Comparison of ENCODE assay signal across 9 cellular contexts in the genomic region with DNA sequence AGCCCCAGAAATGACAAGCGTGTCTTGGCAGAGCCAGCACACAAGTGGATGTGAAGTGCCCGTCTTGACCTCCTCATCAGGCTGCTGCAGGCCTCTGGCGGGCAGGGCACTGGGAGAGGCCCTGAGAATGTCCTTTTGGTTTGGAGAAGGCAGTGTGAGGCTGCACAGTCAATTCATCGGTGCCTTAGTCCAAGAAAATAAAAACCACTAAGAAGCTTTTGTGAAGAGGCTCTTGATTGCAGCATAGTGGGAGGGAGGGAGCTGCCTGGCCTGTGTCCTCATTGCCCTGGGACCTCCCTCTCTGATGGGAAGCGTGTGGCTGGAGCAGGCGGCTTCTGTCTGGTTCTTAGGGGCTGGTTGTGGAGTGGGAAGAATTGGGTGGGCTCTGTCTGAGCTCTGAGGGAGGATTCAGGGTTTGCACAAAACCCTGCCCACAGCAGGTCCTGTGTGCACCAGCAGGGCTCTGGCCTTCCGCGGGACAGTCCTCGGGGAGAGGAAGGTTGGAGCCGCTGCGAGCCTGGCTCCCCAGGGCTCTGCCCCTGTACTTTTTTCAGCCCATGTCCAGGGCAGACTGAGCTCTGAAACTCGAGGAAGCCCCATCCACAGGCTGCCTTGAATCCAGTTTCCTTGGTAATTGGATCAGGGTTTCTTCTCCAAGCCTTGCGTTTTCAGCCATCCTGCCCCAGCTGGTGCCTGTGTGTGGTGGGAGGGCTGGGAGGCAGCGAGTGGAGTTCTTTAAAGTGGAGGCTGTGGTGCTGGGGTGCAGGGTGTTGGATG. TPM values are rescaled to one million over a fixed set of nuclear protein-coding genes. Genes with fewer than 3 reads are reported as not detected.
DNase-seq lines count a peak whose midpoint lies in the region; ATAC-seq and TF ChIP-seq lines count a peak whose summit lies in the region.
"Had no signal": no experiment of that assay in that cellular context is flagged by ENCODE, and none has a peak within 500 bp of the region (broad histone marks: within the 10 kb centered on the region; RNA-seq: fewer than 3 reads in every experiment).

No MANE protein-coding gene starts in this region.

- no peaks in the 10 kb centered on the region for H3K9me3 Mint-ChIP-seq in MCF 10A (ENCODE audit: unreplicated experiment)
- H3K9me3 Mint-ChIP-seq in activated T-helper 2 cell treated with anti-CD3 and anti-CD28 coated beads, Interferon-gamma antibody, Interleukin-2, Interleukin-4, amounts not matched to agents 10 μg/mL and 5 μg/mL and 100 μg/mL, durations not matched to agents 14 hours and 24 hours and 36 hours = no peaks in the 10 kb centered on the region
- H3K9me3 Mint-ChIP-seq: activated naive CD8-positive, alpha-beta T cell treated with anti-CD3 and anti-CD28 coated beads, Interleukin-2, amount 10 ng/mL, durations not matched to agents 7 days and 5 days had no signal

- TF ChIP-seq CTCF in MCF 10A (IDR thresholded peaks at IDR 0.05; ENCODE audit: unreplicated experiment) (no peak), thoracic aorta (IDR thresholded peaks at IDR 0.05) (peak; percentile 21)

- POLR2A ChIA-PET in MCF 10A (lab: Yijun Ruan, JAX) = interaction anchor here (0.6 to 4.8 kb wide), 24 partner anchors 9 to 811 kb away, joined by 3 to 55 read pairs (median 5); a partner anchor contains a TSS

- peak; percentile 27 for ATAC-seq in left lobe of liver
- ATAC-seq in thoracic aorta (ENCODE audit: insufficient number of reproducible peaks, low FRiP score, low read depth) = no peak
- ATAC-seq in HG03159 (IDR thresholded peaks at IDR 0.05; ENCODE audit: unreplicated experiment) = no peak

- no peaks in the 10 kb centered on the region for H3K36me3 Mint-ChIP-seq in MCF 10A (ENCODE audit: insufficient read depth, unreplicated experiment)
- no peaks in the 10 kb centered on the region for H3K36me3 Mint-ChIP-seq in activated T-helper 2 cell treated with anti-CD3 and anti-CD28 coated beads, Interferon-gamma antibody, Interleukin-2, Interleukin-4, amounts not matched to agents 10 μg/mL and 5 μg/mL and 100 μg/mL, durations not matched to agents 14 hours and 24 hours and 36 hours (ENCODE audit: low read depth)
- H3K36me3 Mint-ChIP-seq: activated naive CD8-positive, alpha-beta T cell treated with anti-CD3 and anti-CD28 coated beads, Interleukin-2, amount 10 ng/mL, durations not matched to agents 7 days and 5 days had no signal

- H3K4me3 ChIP-seq in HUES6 (ENCODE audit: low read depth, low read length) (no peak overlapping the region; the same call in 1 of the 2 replicates), thoracic aorta (peak overlapping the region; percentile 51)

- H3K27ac ChIP-seq in HUES6 (ENCODE audit: low read depth, low read length) (peak overlapping the region; percentile 69; the same call in 1 of the 2 replicates), thoracic aorta (peak overlapping the region; percentile 99 to 100)

- no peaks in the 10 kb centered on the region for H3K36me3 ChIP-seq in HUES6 (ENCODE audit: control insufficient read depth, insufficient read depth, low read length)
- no peaks in the 10 kb centered on the region for H3K36me3 ChIP-seq in thoracic aorta

- H3K4me1 ChIP-seq in HUES6 (ENCODE audit: control insufficient read depth, insufficient read depth, low read length) = peaks cover 55% of the 10 kb centered on the region
- H3K4me1 ChIP-seq in thoracic aorta (ENCODE audit: control insufficient read depth in 1 of 2, low read depth in 2 of 2) = peaks cover 71 to 88% of the 10 kb centered on the region in 2 donors

- CTCF ChIA-PET in MCF 10A (lab: Yijun Ruan, JAX) = interaction anchor here (0.5 to 7.8 kb wide), 8 partner anchors 9 to 196 kb away, joined by 3 to 88 read pairs (median 4); no protein-coding TSS in a partner anchor

- H3K27ac Mint-ChIP-seq in MCF 10A (ENCODE audit: low read depth, unreplicated experiment) = peak overlapping the region; percentile 76
- H3K27ac Mint-ChIP-seq in activated T-helper 2 cell treated with anti-CD3 and anti-CD28 coated beads, Interferon-gamma antibody, Interleukin-2, Interleukin-4, amounts not matched to agents 10 μg/mL and 5 μg/mL and 100 μg/mL, durations not matched to agents 14 hours and 24 hours and 36 hours = no peak overlapping the region
- H3K27ac Mint-ChIP-seq: activated naive CD8-positive, alpha-beta T cell treated with anti-CD3 and anti-CD28 coated beads, Interleukin-2, amount 10 ng/mL, durations not matched to agents 7 days and 5 days had no signal

- BruUV-seq in MCF 10A (replicated peaks; lab: Mats Ljungman, UMichigan) = TSS peak; percentile 58

- peak; percentile 94 for DNase-seq in MCF 10A (ENCODE audit: unreplicated experiment)
- no peak for DNase-seq in left lobe of liver (ENCODE audit: low spot score)
- no peak for DNase-seq in thoracic aorta (ENCODE audit: low spot score)
- no peak for DNase-seq in NAMALWA (ENCODE audit: low spot score)
- no peak for DNase-seq in HPDE6-E6E7 (ENCODE audit: extremely low spot score)
- no peak for DNase-seq in activated T-helper 2 cell treated with anti-CD3 and anti-CD28 coated beads, Interferon-gamma antibody, Interleukin-2, Interleukin-4, amounts not matched to agents 10 μg/mL and 5 μg/mL and 100 μg/mL, durations not matched to agents 14 hours and 24 hours and 36 hours (ENCODE audit: low spot score)
- DNase-seq: activated naive CD8-positive, alpha-beta T cell treated with anti-CD3 and anti-CD28 coated beads, Interleukin-2, amount 10 ng/mL, durations not matched to agents 7 days and 5 days had no signal

- peak overlapping the region; percentile 78 for H3K4me3 Mint-ChIP-seq in MCF 10A (ENCODE audit: unreplicated experiment)
- no peak overlapping the region for H3K4me3 Mint-ChIP-seq in activated T-helper 2 cell treated with anti-CD3 and anti-CD28 coated beads, Interferon-gamma antibody, Interleukin-2, Interleukin-4, amounts not matched to agents 10 μg/mL and 5 μg/mL and 100 μg/mL, durations not matched to agents 14 hours and 24 hours and 36 hours (ENCODE audit: low read depth)
- H3K4me3 Mint-ChIP-seq: activated naive CD8-positive, alpha-beta T cell treated with anti-CD3 and anti-CD28 coated beads, Interleukin-2, amount 10 ng/mL, durations not matched to agents 7 days and 5 days had no signal

- H3K9me3 ChIP-seq in HUES6 (ENCODE audit: control insufficient read depth, insufficient read depth, low read depth, low read length) (no peaks in the 10 kb centered on the region), thoracic aorta (no peaks in the 10 kb centered on the region)

- H3K27me3 ChIP-seq in HUES6 (ENCODE audit: control insufficient read depth, insufficient read depth, low read length) (no peaks in the 10 kb centered on the region), thoracic aorta (replicated peaks; ENCODE audit: insufficient read depth) (no peaks in the 10 kb centered on the region)

- intact Hi-C loops in MCF 10A (cut with micrococcal nuclease) = loop anchor here (2.0 to 10.0 kb wide), 2 partner anchors 116 to 252 kb away; a partner anchor contains a TSS
- intact Hi-C loops in activated T-helper 2 cell treated with anti-CD3 and anti-CD28 coated beads, Interferon-gamma antibody, Interleukin-2, Interleukin-4, amounts not matched to agents 10 μg/mL and 5 μg/mL and 100 μg/mL, durations not matched to agents 14 hours and 24 hours and 36 hours (cut with micrococcal nuclease) = no loop called here

- peaks cover 46% of the 10 kb centered on the region for H3K4me1 Mint-ChIP-seq in MCF 10A (ENCODE audit: insufficient read depth, unreplicated experiment)
- H3K4me1 Mint-ChIP-seq in activated T-helper 2 cell treated with anti-CD3 and anti-CD28 coated beads, Interferon-gamma antibody, Interleukin-2, Interleukin-4, amounts not matched to agents 10 μg/mL and 5 μg/mL and 100 μg/mL, durations not matched to agents 14 hours and 24 hours and 36 hours (ENCODE audit: low read depth) = peaks cover 43% of the 10 kb centered on the region

- H3K9ac ChIP-seq in HUES6 (ENCODE audit: low read length) = peak overlapping the region; percentile 50

- no peaks in the 10 kb centered on the region for H3K27me3 Mint-ChIP-seq in MCF 10A (ENCODE audit: insufficient read depth, unreplicated experiment)
- H3K27me3 Mint-ChIP-seq in activated T-helper 2 cell treated with anti-CD3 and anti-CD28 coated beads, Interferon-gamma antibody, Interleukin-2, Interleukin-4, amounts not matched to agents 10 μg/mL and 5 μg/mL and 100 μg/mL, durations not matched to agents 14 hours and 24 hours and 36 hours (ENCODE audit: low read depth) = peaks cover 6% of the 10 kb centered on the region
- H3K27me3 Mint-ChIP-seq: activated naive CD8-positive, alpha-beta T cell treated with anti-CD3 and anti-CD28 coated beads, Interleukin-2, amount 10 ng/mL, durations not matched to agents 7 days and 5 days had no signal

RNA-seq across cellular contexts. Expression of a gene that starts 1.1 kb away (rescaled TPM):
- total RNA-seq in MCF 10A (2022) (4.4 and 6.0 TPM in 2 replicates), left lobe of liver (0.96 TPM), thoracic aorta (10 to 100 TPM; 20.4 to 23.6 TPM)
- not detected in 2 replicates for total RNA-seq in activated T-helper 2 cell treated with anti-CD3 and anti-CD28 coated beads, Interferon-gamma antibody, Interleukin-2, Interleukin-4, amounts not matched to agents 10 μg/mL and 5 μg/mL and 100 μg/mL, durations not matched to agents 14 hours and 24 hours and 36 hours
- total RNA-seq: activated naive CD8-positive, alpha-beta T cell treated with anti-CD3 and anti-CD28 coated beads, Interleukin-2, amount 10 ng/mL, durations not matched to agents 7 days and 5 days had no signal

RNA-seq across cellular contexts. Expression of a gene that starts 2.2 kb away (rescaled TPM):
- total RNA-seq in MCF 10A (2022) (0.27 and 0.72 TPM in 2 replicates), left lobe of liver (1.1 TPM), thoracic aorta (1 to 10 TPM; 3.2 to 4.9 TPM)
- not detected in 2 replicates for total RNA-seq in activated T-helper 2 cell treated with anti-CD3 and anti-CD28 coated beads, Interferon-gamma antibody, Interleukin-2, Interleukin-4, amounts not matched to agents 10 μg/mL and 5 μg/mL and 100 μg/mL, durations not matched to agents 14 hours and 24 hours and 36 hours
- total RNA-seq: activated naive CD8-positive, alpha-beta T cell treated with anti-CD3 and anti-CD28 coated beads, Interleukin-2, amount 10 ng/mL, durations not matched to agents 7 days and 5 days had no signal

RNA-seq across cellular contexts. Expression of a gene that starts 36.9 kb away (rescaled TPM):
- total RNA-seq in MCF 10A (2022) (not detected in 2 replicates), left lobe of liver (not detected), thoracic aorta (not detected)
- not detected in 2 replicates for total RNA-seq in activated T-helper 2 cell treated with anti-CD3 and anti-CD28 coated beads, Interferon-gamma antibody, Interleukin-2, Interleukin-4, amounts not matched to agents 10 μg/mL and 5 μg/mL and 100 μg/mL, durations not matched to agents 14 hours and 24 hours and 36 hours
- total RNA-seq: activated naive CD8-positive, alpha-beta T cell treated with anti-CD3 and anti-CD28 coated beads, Interleukin-2, amount 10 ng/mL, durations not matched to agents 7 days and 5 days had no signal

RNA-seq across cellular contexts. Expression of a gene that starts 50.8 kb away (rescaled TPM):
- total RNA-seq in MCF 10A (2022) (not detected in 2 replicates), left lobe of liver (not detected), thoracic aorta (not detected)
- not detected in 2 replicates for total RNA-seq in activated T-helper 2 cell treated with anti-CD3 and anti-CD28 coated beads, Interferon-gamma antibody, Interleukin-2, Interleukin-4, amounts not matched to agents 10 μg/mL and 5 μg/mL and 100 μg/mL, durations not matched to agents 14 hours and 24 hours and 36 hours
- total RNA-seq: activated naive CD8-positive, alpha-beta T cell treated with anti-CD3 and anti-CD28 coated beads, Interleukin-2, amount 10 ng/mL, durations not matched to agents 7 days and 5 days had no signal
